ENCODE assay signal across 18 cellular contexts in the genomic region with DNA sequence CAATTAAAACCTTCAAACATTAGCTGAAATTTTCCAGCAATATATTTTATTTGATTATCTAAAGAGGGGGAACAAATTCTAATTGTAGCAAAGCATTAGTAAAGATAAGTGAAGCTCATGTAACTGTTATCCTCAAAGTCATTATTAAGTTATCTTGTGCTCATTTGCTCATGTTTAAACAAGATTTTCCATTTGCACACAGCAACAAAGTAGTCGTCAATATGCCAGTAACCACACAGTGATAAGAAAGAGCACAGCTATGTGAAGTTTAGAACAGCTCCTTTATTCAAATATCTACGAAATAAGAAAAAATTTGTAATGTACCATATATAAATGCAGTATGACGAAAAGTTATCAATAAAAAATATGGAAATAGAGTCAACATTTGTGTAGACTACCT.
DNase-seq lines count a peak whose midpoint lies in the region; TF ChIP-seq lines count a peak whose summit lies in the region.
"Had no signal": no experiment of that assay in that cellular context is flagged by ENCODE, and none has a peak within 500 bp of the region (broad histone marks: within the 10 kb centered on the region; RNA-seq: fewer than 3 reads in every experiment).

No MANE protein-coding gene starts in this region.

- no peak overlapping the region for H3K4me2 ChIP-seq in SK-N-SH

- peaks cover 30% of the 10 kb centered on the region for H3K4me1 ChIP-seq in BE2C
- H3K4me1 ChIP-seq in SK-N-SH (ENCODE audit: control insufficient read depth in 1 of 2, insufficient read depth in 2 of 2, low read depth in 1 of 2, low read length in 1 of 2), result no peaks in the 10 kb centered on the region; a peak in 1 of 4 replicates

- no peaks in the 10 kb centered on the region for H3F3A ChIP-seq in SK-N-SH (replicated peaks; ENCODE audit: insufficient read depth)

- no peaks in the 10 kb centered on the region for H3K36me3 ChIP-seq in BE2C
- no peaks in the 10 kb centered on the region for H3K36me3 ChIP-seq in SK-N-SH (replicated peaks in 1 of 2; ENCODE audit: control insufficient read depth in 1 of 2, insufficient read depth in 2 of 2, low read length in 1 of 2)

- CTCF ChIA-PET in SK-N-SH (lab: Yijun Ruan, JAX), result interaction anchor here (0.9 kb wide), 1 partner anchor 95 kb away, joined by 3 read pairs; no protein-coding TSS in a partner anchor

- POLR2A ChIA-PET in SK-N-SH (lab: Yijun Ruan, JAX), result no interaction called here

- no peak overlapping the region for H3K9ac ChIP-seq in SK-N-SH
- H3K9ac ChIP-seq: GM23248 had no signal

- peak overlapping the region in 1 of 2 experiments; percentile 75; a peak in 2 of 4 replicates for H3K27ac ChIP-seq in SK-N-SH (ENCODE audit: low read depth in 2 of 2, low read length in 1 of 2)
- H3K27ac ChIP-seq: 22Rv1, GM23248 had no signal

- no peak for TF ChIP-seq EP300 in SK-N-SH (IDR thresholded peaks at IDR 0.05; ENCODE audit: borderline replicate concordance in 1 of 2, low read depth in 1 of 2, low read length in 1 of 2)

- H3K9me3 ChIP-seq in BE2C (no peaks in the 10 kb centered on the region), SK-N-SH (no peaks in the 10 kb centered on the region)

- no peaks in the 10 kb centered on the region for H4K20me1 ChIP-seq in SK-N-SH (ENCODE audit: insufficient read depth)

- no peak overlapping the region for H3K4me3 ChIP-seq in BE2C (ENCODE audit: low read depth, low read length)
- no peak overlapping the region for H3K4me3 ChIP-seq in SK-N-SH (ENCODE audit: low read depth in 2 of 2, low read length in 1 of 2)
- H3K4me3 ChIP-seq: GM23248 had no signal

- no peaks in the 10 kb centered on the region for H3K9me2 ChIP-seq in SK-N-SH

- no peaks in the 10 kb centered on the region for H3K79me2 ChIP-seq in SK-N-SH (ENCODE audit: insufficient read depth)

- no peaks in the 10 kb centered on the region for H3K27me3 ChIP-seq in BE2C
- no peaks in the 10 kb centered on the region for H3K27me3 ChIP-seq in SK-N-SH (ENCODE audit: insufficient read depth)

- no peak for TF ChIP-seq RAD21 in SK-N-SH (IDR thresholded peaks at IDR 0.05; ENCODE audit: low read length)

- DNase-seq in BE2C (peak; percentile 14), SK-N-SH (peak; percentile 0), astrocyte of the hippocampus (ENCODE audit: low read depth, low spot score) (peak; percentile 50), NCI-H524 (lab: John Stamatoyannopoulos, UW) (no peak), NCI-H2107 treated with DMSO at 0.1 percent for 48 hours (lab: John Stamatoyannopoulos, UW; ENCODE audit: unreplicated experiment) (no peak), NK-92 (lab: John Stamatoyannopoulos, UW; ENCODE audit: unreplicated experiment) (no peak)
- DNase-seq: ACHN; AML-193; C1 segment of cervical spinal cord; Calu3; CD4-positive, alpha-beta memory T cell; COR-L47; DMS153; DND-41; GM23248; H7; HCEC 1CT had no signal

- no peak overlapping the region for H2AFZ ChIP-seq in SK-N-SH (ENCODE audit: low read depth)
- H2AFZ ChIP-seq: GM23248 had no signal

- TF ChIP-seq CTCF in BE2C (IDR thresholded peaks at IDR 0.05; ENCODE audit: low read depth, low read length) (no peak), SK-N-SH (IDR thresholded peaks at IDR 0.05) (no peak)

- WGBS in SK-N-SH (ENCODE audit: low lambda C conversion rate), result 41% methylated on average over 3 of the region's 3 CpGs

TF ChIP-seq in SK-N-SH, 30 proteins besides CTCF, POLR2A, EP300 and RAD21:
- TF ChIP-seq, protein P1, sequence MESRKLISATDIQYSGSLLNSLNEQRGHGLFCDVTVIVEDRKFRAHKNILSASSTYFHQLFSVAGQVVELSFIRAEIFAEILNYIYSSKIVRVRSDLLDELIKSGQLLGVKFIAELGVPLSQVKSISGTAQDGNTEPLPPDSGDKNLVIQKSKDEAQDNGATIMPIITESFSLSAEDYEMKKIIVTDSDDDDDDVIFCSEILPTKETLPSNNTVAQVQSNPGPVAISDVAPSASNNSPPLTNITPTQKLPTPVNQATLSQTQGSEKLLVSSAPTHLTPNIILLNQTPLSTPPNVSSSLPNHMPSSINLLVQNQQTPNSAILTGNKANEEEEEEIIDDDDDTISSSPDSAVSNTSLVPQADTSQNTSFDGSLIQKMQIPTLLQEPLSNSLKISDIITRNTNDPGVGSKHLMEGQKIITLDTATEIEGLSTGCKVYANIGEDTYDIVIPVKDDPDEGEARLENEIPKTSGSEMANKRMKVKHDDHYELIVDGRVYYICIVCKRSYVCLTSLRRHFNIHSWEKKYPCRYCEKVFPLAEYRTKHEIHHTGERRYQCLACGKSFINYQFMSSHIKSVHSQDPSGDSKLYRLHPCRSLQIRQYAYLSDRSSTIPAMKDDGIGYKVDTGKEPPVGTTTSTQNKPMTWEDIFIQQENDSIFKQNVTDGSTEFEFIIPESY (IDR thresholded peaks at IDR 0.05; ENCODE audit: borderline replicate concordance, low read depth), result no peak
- TF ChIP-seq SIN3A (IDR thresholded peaks at IDR 0.05; ENCODE audit: borderline replicate concordance, low read depth, low read length) (no peak), FOSL2 (IDR thresholded peaks at IDR 0.05; ENCODE audit: borderline replicate concordance, low read depth) (no peak), ELF1 (IDR thresholded peaks at IDR 0.05) (no peak), FOXM1 (IDR thresholded peaks at IDR 0.05; ENCODE audit: low read depth) (no peak), RXRA (IDR thresholded peaks at IDR 0.05; ENCODE audit: borderline replicate concordance, low read depth) (no peak), GATA2 (CRISPR knock-in tag; IDR thresholded peaks at IDR 0.05) (no peak), MEF2A (IDR thresholded peaks at IDR 0.05; ENCODE audit: borderline replicate concordance, low read depth) (no peak), TEAD4 (IDR thresholded peaks at IDR 0.05; ENCODE audit: borderline replicate concordance, insufficient read depth) (no peak), TAF1 (IDR thresholded peaks at IDR 0.05; ENCODE audit: borderline replicate concordance, low read depth, low read length) (no peak), GABPA (IDR thresholded peaks at IDR 0.05; ENCODE audit: low read depth) (no peak)
- TF ChIP-seq, protein P2, sequence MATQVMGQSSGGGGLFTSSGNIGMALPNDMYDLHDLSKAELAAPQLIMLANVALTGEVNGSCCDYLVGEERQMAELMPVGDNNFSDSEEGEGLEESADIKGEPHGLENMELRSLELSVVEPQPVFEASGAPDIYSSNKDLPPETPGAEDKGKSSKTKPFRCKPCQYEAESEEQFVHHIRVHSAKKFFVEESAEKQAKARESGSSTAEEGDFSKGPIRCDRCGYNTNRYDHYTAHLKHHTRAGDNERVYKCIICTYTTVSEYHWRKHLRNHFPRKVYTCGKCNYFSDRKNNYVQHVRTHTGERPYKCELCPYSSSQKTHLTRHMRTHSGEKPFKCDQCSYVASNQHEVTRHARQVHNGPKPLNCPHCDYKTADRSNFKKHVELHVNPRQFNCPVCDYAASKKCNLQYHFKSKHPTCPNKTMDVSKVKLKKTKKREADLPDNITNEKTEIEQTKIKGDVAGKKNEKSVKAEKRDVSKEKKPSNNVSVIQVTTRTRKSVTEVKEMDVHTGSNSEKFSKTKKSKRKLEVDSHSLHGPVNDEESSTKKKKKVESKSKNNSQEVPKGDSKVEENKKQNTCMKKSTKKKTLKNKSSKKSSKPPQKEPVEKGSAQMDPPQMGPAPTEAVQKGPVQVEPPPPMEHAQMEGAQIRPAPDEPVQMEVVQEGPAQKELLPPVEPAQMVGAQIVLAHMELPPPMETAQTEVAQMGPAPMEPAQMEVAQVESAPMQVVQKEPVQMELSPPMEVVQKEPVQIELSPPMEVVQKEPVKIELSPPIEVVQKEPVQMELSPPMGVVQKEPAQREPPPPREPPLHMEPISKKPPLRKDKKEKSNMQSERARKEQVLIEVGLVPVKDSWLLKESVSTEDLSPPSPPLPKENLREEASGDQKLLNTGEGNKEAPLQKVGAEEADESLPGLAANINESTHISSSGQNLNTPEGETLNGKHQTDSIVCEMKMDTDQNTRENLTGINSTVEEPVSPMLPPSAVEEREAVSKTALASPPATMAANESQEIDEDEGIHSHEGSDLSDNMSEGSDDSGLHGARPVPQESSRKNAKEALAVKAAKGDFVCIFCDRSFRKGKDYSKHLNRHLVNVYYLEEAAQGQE (IDR thresholded peaks at IDR 0.05; ENCODE audit: low read depth, low read length), result no peak
- TF ChIP-seq, protein P3, sequence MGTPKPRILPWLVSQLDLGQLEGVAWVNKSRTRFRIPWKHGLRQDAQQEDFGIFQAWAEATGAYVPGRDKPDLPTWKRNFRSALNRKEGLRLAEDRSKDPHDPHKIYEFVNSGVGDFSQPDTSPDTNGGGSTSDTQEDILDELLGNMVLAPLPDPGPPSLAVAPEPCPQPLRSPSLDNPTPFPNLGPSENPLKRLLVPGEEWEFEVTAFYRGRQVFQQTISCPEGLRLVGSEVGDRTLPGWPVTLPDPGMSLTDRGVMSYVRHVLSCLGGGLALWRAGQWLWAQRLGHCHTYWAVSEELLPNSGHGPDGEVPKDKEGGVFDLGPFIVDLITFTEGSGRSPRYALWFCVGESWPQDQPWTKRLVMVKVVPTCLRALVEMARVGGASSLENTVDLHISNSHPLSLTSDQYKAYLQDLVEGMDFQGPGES (IDR thresholded peaks at IDR 0.05; ENCODE audit: low read depth, low read length), result no peak

Comparison
In these comparisons a context has a peak if more than half of its experiments do, and no peak if none do; other contexts are left out.
1. DNase-seq: peak in BE2C (single experiment), SK-N-SH (single experiment) and astrocyte of the hippocampus (single experiment); none in NCI-H524 (0 of 2), NCI-H2107 treated with DMSO at 0.1 percent for 48 hours (single experiment) and NK-92 (single experiment).